ENCODE assay signal across 8 cellular contexts in the genomic region with DNA sequence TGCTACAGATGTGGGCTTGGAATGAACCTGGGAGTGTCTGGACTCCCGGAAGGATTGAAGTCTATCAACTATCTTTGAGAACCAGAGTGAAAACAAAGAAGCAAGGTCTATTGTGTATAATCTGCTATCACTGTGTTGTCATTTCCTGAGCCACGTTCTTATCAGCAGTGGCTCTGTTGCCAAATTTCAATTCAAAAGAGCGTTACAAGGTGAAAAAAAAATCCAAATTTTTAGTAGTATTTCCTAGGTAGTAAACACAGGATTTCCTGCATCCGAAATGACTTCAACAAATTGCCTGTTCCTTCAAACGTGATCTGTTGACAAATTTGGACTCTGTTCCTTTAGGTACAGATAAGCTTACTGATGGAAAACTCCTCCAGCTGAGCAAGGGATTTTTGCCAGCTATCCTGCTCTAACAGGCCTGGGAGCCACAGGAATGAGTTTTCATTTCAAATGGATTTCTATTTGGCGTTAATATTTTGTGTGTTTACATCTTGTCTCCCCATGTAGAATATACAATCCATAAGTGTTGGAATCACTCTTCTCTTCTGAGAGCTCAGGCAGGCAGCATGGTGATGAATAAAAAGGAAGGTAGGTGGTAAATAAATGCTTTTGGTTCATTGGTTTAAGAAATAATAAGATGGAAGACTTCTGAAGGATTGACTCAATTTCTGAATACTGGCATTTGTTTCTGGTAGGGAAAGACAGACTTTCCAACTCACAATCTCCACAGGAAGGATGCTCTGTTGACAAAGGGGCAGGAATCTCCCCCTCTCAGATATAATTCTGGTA. TPM values are rescaled to one million over a fixed set of nuclear protein-coding genes. Genes with fewer than 3 reads are reported as not detected.
DNase-seq lines count a peak whose midpoint lies in the region; ATAC-seq and TF ChIP-seq lines count a peak whose summit lies in the region.

No MANE protein-coding gene starts in this region.

- no peaks in the 10 kb centered on the region for H4K20me1 ChIP-seq in neural cell (ENCODE audit: insufficient read depth)

- no peak overlapping the region for H3K4me3 ChIP-seq in ascending aorta
- H3K4me3 ChIP-seq in fibroblast of villous mesenchyme (ENCODE audit: low read depth, low read length): no peak overlapping the region
- no peak overlapping the region for H3K4me3 ChIP-seq in neural cell (ENCODE audit: low read length)

- intact Hi-C loops in ascending aorta (cut with DNase I): loop anchor here (2.0 kb wide), 1 partner anchor 58 kb away; no protein-coding TSS in a partner anchor

- TF ChIP-seq CTCF in ascending aorta (IDR thresholded peaks at IDR 0.05) (no peak), fibroblast of villous mesenchyme (IDR thresholded peaks at IDR 0.05; ENCODE audit: insufficient read depth, low read depth, low read length) (no peak), neural cell (IDR thresholded peaks at IDR 0.05; ENCODE audit: poor library complexity, severe bottlenecking) (no peak)

- H2AFZ ChIP-seq in neural cell (ENCODE audit: low read depth, low read length): no peak overlapping the region

- no peak for TF ChIP-seq RAD21 in neural cell (conservative IDR thresholded peaks at IDR 0.05)

- H3K27me3 ChIP-seq in ascending aorta (no peaks in the 10 kb centered on the region), neural cell (ENCODE audit: insufficient read depth, low read depth, low read length) (no peaks in the 10 kb centered on the region)

- H3K79me2 ChIP-seq in neural cell (replicated peaks; ENCODE audit: insufficient read depth, low read length): no peaks in the 10 kb centered on the region

- no peak overlapping the region for H3K9ac ChIP-seq in neural cell (ENCODE audit: low read length)

- no peak overlapping the region for H3K4me2 ChIP-seq in neural cell (ENCODE audit: low read length)

- ATAC-seq in HG03520 (IDR thresholded peaks at IDR 0.05; ENCODE audit: unreplicated experiment) (no peak), HG03378 (IDR thresholded peaks at IDR 0.05; ENCODE audit: unreplicated experiment) (no peak)

- DNase-seq in AG08395 (ENCODE audit: low spot score) (peak; percentile 33), ascending aorta (ENCODE audit: low spot score in 2 of 2) (no peak), fibroblast of villous mesenchyme (ENCODE audit: low read depth) (peak; percentile 83), T-helper 9 cell (no peak)
- DNase-seq in stimulated activated CD4-positive, alpha-beta T cell treated with anti-CD3 and anti-CD28 coated beads, Interleukin-15, amount 100 ng/mL, for 24 hours: no peak

- H3K9me3 ChIP-seq in ascending aorta: no peaks in the 10 kb centered on the region
- H3K9me3 ChIP-seq in neural cell (ENCODE audit: low read length): no peaks in the 10 kb centered on the region

- H3K9me2 ChIP-seq in neural cell (ENCODE audit: insufficient read depth, low read length): no peaks in the 10 kb centered on the region

- H3F3A ChIP-seq in neural cell (ENCODE audit: insufficient read depth, low read length, poor library complexity, severe bottlenecking): no peaks in the 10 kb centered on the region

- no peaks in the 10 kb centered on the region for H3K36me3 ChIP-seq in ascending aorta
- no peaks in the 10 kb centered on the region for H3K36me3 ChIP-seq in neural cell (ENCODE audit: insufficient read depth, low read length)

- no peak for TF ChIP-seq EP300 in neural cell (conservative IDR thresholded peaks at IDR 0.05; ENCODE audit: poor library complexity, severe bottlenecking)

- H3K27ac ChIP-seq in ascending aorta: peak overlapping the region; percentile 43 to 52
- peak overlapping the region; percentile 43 for H3K27ac ChIP-seq in neural cell (ENCODE audit: low read length)

- peaks cover 0 to 9% of the 10 kb centered on the region in 2 donors for H3K4me1 ChIP-seq in ascending aorta

TF ChIP-seq in neural cell, 6 proteins besides CTCF, POLR2A, EP300 and RAD21:
- TF ChIP-seq TAF1 (IDR thresholded peaks at IDR 0.05; ENCODE audit: low read depth) (no peak), MXI1 (conservative IDR thresholded peaks at IDR 0.05; ENCODE audit: poor library complexity, severe bottlenecking) (no peak), EZH2 (IDR thresholded peaks at IDR 0.05; ENCODE audit: borderline replicate concordance, insufficient read depth, low read length, poor library complexity, severe bottlenecking) (no peak), SMC3 (conservative IDR thresholded peaks at IDR 0.05; ENCODE audit: poor library complexity) (no peak), POLR2AphosphoS5 (IDR thresholded peaks at IDR 0.05) (no peak)
- TF ChIP-seq, protein P1, sequence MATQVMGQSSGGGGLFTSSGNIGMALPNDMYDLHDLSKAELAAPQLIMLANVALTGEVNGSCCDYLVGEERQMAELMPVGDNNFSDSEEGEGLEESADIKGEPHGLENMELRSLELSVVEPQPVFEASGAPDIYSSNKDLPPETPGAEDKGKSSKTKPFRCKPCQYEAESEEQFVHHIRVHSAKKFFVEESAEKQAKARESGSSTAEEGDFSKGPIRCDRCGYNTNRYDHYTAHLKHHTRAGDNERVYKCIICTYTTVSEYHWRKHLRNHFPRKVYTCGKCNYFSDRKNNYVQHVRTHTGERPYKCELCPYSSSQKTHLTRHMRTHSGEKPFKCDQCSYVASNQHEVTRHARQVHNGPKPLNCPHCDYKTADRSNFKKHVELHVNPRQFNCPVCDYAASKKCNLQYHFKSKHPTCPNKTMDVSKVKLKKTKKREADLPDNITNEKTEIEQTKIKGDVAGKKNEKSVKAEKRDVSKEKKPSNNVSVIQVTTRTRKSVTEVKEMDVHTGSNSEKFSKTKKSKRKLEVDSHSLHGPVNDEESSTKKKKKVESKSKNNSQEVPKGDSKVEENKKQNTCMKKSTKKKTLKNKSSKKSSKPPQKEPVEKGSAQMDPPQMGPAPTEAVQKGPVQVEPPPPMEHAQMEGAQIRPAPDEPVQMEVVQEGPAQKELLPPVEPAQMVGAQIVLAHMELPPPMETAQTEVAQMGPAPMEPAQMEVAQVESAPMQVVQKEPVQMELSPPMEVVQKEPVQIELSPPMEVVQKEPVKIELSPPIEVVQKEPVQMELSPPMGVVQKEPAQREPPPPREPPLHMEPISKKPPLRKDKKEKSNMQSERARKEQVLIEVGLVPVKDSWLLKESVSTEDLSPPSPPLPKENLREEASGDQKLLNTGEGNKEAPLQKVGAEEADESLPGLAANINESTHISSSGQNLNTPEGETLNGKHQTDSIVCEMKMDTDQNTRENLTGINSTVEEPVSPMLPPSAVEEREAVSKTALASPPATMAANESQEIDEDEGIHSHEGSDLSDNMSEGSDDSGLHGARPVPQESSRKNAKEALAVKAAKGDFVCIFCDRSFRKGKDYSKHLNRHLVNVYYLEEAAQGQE (IDR thresholded peaks at IDR 0.05; ENCODE audit: borderline replicate concordance): no peak
TF ChIP-seq in neural cell: peak in this region for 0.

RNA-seq across cellular contexts. Expression of a gene that starts 58.5 kb away (rescaled TPM):
- total RNA-seq in ascending aorta: 4.7 TPM
- total RNA-seq in fibroblast of villous mesenchyme: 3.9 and 6.5 TPM in 2 replicates
- polyA plus RNA-seq in neural cell: 2.9 and 3.0 TPM in 2 replicates
- 7.1 and 10.0 TPM in 2 replicates for polyA minus RNA-seq in neural cell

Comparison
In these comparisons a context has a peak if more than half of its experiments do, and no peak if none do; other contexts are left out.
1. DNase-seq: peak in AG08395 (single experiment) and fibroblast of villous mesenchyme (single experiment); none in ascending aorta (0 of 2), T-helper 9 cell (single experiment) and stimulated activated CD4-positive, alpha-beta T cell treated with anti-CD3 and anti-CD28 coated beads, Interleukin-15, amount 100 ng/mL, for 24 hours (single experiment).